In genomic region chr2:147846382-147847081, GRCh38 we compare ENCODE assay signal across 8 cellular contexts. TPM values are rescaled to one million over a fixed set of nuclear protein-coding genes. Genes with fewer than 3 reads are reported as not detected.
DNase-seq lines count a peak whose midpoint lies in the region; ATAC-seq and TF ChIP-seq lines count a peak whose summit lies in the region.

No MANE protein-coding gene starts in this region.

- peaks cover 8% of the 10 kb centered on the region for H3K27me3 ChIP-seq in osteoblast (ENCODE audit: insufficient read depth, low read length)

- peak overlapping the region; percentile 89 for H3K4me2 ChIP-seq in osteoblast (ENCODE audit: insufficient read depth, low read length)

- no peaks in the 10 kb centered on the region for H3K9me3 ChIP-seq in osteoblast (ENCODE audit: low read depth, low read length)

- H2AFZ ChIP-seq in osteoblast (ENCODE audit: low read length): no peak overlapping the region

- peaks cover 41% of the 10 kb centered on the region for H4K20me1 ChIP-seq in osteoblast (ENCODE audit: insufficient read depth, low read length)

- peaks cover 13% of the 10 kb centered on the region for H3K4me1 ChIP-seq in osteoblast (ENCODE audit: insufficient read depth, low read length)

- no peaks in the 10 kb centered on the region for H3K36me3 ChIP-seq in osteoblast (ENCODE audit: insufficient read depth, low read length)

- ATAC-seq in GM21390 (IDR thresholded peaks at IDR 0.05; ENCODE audit: unreplicated experiment) (no peak), GM19397 (IDR thresholded peaks at IDR 0.05; ENCODE audit: unreplicated experiment) (no peak)

- H3K4me3 ChIP-seq in osteoblast (ENCODE audit: insufficient read depth, low read length): peak overlapping the region; percentile 87

- H3K79me2 ChIP-seq in osteoblast (ENCODE audit: insufficient read depth, low read length): peaks cover 60% of the 10 kb centered on the region

- H3K27ac ChIP-seq in osteoblast (ENCODE audit: low read depth, low read length): no peak overlapping the region

- DNase-seq in EL (peak; percentile 5), NCI-H82 treated with DMSO at 0.1 percent for 48 hours (lab: John Stamatoyannopoulos, UW; ENCODE audit: unreplicated experiment) (peak; percentile 29), epidermal melanocyte (ENCODE audit: insufficient read length, low spot score) (peak; percentile 26), osteoblast (ENCODE audit: insufficient read length, low spot score, missing footprints) (peak; percentile 77), NCI-H1048 (lab: John Stamatoyannopoulos, UW) (no peak)
- no peak for DNase-seq in activated effector memory CD4-positive, alpha-beta T cell treated with Interleukin-2 at 50 U/mL for 16 hours

- no peak for TF ChIP-seq CTCF in osteoblast (IDR thresholded peaks at IDR 0.05; ENCODE audit: extremely low read depth, low read depth, low read length)

RNA-seq across cellular contexts. Expression of gene ACVR2A, which starts 1.7 kb away (rescaled TPM):
- total RNA-seq in osteoblast: 36.8 and 39.4 TPM in 2 replicates

Comparison
In these comparisons a context has a peak if more than half of its experiments do, and no peak if none do; other contexts are left out.
1. DNase-seq: peak in EL (single experiment), NCI-H82 treated with DMSO at 0.1 percent for 48 hours (single experiment), epidermal melanocyte (single experiment) and osteoblast (single experiment); none in NCI-H1048 (single experiment) and activated effector memory CD4-positive, alpha-beta T cell treated with Interleukin-2 at 50 U/mL for 16 hours (single experiment).